Comparison of ENCODE assay signal across 8 cellular contexts in genomic region chr7:129665013-129665401, GRCh38. TPM values are rescaled to one million over a fixed set of nuclear protein-coding genes. Genes with fewer than 3 reads are reported as not detected.
A peak's percentile ranks its signal among the peaks of the same experiment; 100 is the strongest.
DNase-seq lines count a peak whose midpoint lies in the region; ATAC-seq, FAIRE-seq and TF ChIP-seq lines count a peak whose summit lies in the region.

No MANE protein-coding gene starts in this region.

- no peak overlapping the region for H3K4me3 ChIP-seq in AG09309 (ENCODE audit: control insufficient read depth, low read depth, low read length)
- no peak overlapping the region for H3K4me3 ChIP-seq in HUES64 (ENCODE audit: low read length)
- peak overlapping the region; percentile 8 for H3K4me3 ChIP-seq in astrocyte (ENCODE audit: insufficient read depth, low read depth, low read length)
- H3K4me3 ChIP-seq in keratinocyte (ENCODE audit: control insufficient read depth in 2 of 3, extremely low read depth in 1 of 3, insufficient read depth in 2 of 3, low read depth in 1 of 3, low read length in 3 of 3): peak overlapping the region in 1 of 3 experiments; percentile 19

- dilution Hi-C loops in keratinocyte (cut with MboI; ENCODE audit: extremely low pct_ligation_motif_present, low sequenced_read_pairs): no loop called here

- H4K20me1 ChIP-seq in astrocyte (ENCODE audit: insufficient read depth, low read length): peaks cover 9% of the 10 kb centered on the region
- H4K20me1 ChIP-seq in keratinocyte (ENCODE audit: control insufficient read depth, extremely low read depth, insufficient read depth, low read length): peaks cover 4% of the 10 kb centered on the region

- FAIRE-seq in astrocyte (lab: Jason Lieb, UNC): peak; percentile 98
- FAIRE-seq in keratinocyte (lab: Jason Lieb, UNC): peak; percentile 98

- peaks cover 25% of the 10 kb centered on the region for H3K36me3 Mint-ChIP-seq in astrocyte (ENCODE audit: low read depth, unreplicated experiment)
- H3K36me3 Mint-ChIP-seq in activated T-cell treated with anti-CD3 and anti-CD28 coated beads, Interleukin-2, amount 50 U/mL, for 24 hours (ENCODE audit: low read depth): peaks cover 54% of the 10 kb centered on the region

- H3K9me1 ChIP-seq in keratinocyte (ENCODE audit: control insufficient read depth, extremely low read depth, insufficient read depth, low read length): no peaks in the 10 kb centered on the region

- 70% methylated on average over 3 of the region's 3 CpGs for WGBS in HUES64

- H3K4me3 Mint-ChIP-seq in astrocyte (ENCODE audit: unreplicated experiment): peak overlapping the region; percentile 21
- H3K4me3 Mint-ChIP-seq in activated T-cell treated with anti-CD3 and anti-CD28 coated beads, Interleukin-2, amount 50 U/mL, for 24 hours: no peak overlapping the region

- H3K36me3 ChIP-seq in HUES64 (ENCODE audit: insufficient read depth, low read length): peaks cover 31% of the 10 kb centered on the region
- H3K36me3 ChIP-seq in astrocyte (ENCODE audit: insufficient read depth, low read length): peaks cover 3% of the 10 kb centered on the region
- peaks cover 0 to 2% of the 10 kb centered on the region in 2 experiments for H3K36me3 ChIP-seq in keratinocyte (ENCODE audit: control insufficient read depth in 2 of 2, extremely low read depth in 1 of 2, insufficient read depth in 2 of 2, low read length in 2 of 2)

- no peaks in the 10 kb centered on the region for H3K27me3 ChIP-seq in HUES64 (ENCODE audit: insufficient read depth, low read length)
- no peaks in the 10 kb centered on the region for H3K27me3 ChIP-seq in astrocyte (ENCODE audit: insufficient read depth, low read length)
- H3K27me3 ChIP-seq in keratinocyte (ENCODE audit: control insufficient read depth, extremely low read depth, insufficient read depth, low read length): no peaks in the 10 kb centered on the region

- ATAC-seq in HG03457 (IDR thresholded peaks at IDR 0.05; ENCODE audit: unreplicated experiment) (no peak), HG02623 (IDR thresholded peaks at IDR 0.05; ENCODE audit: unreplicated experiment) (no peak), GM21367 (IDR thresholded peaks at IDR 0.05; ENCODE audit: unreplicated experiment) (no peak)

- H3K9me3 Mint-ChIP-seq in astrocyte (ENCODE audit: unreplicated experiment): peaks cover 20% of the 10 kb centered on the region
- peaks cover 11% of the 10 kb centered on the region for H3K9me3 Mint-ChIP-seq in activated T-cell treated with anti-CD3 and anti-CD28 coated beads, Interleukin-2, amount 50 U/mL, for 24 hours

- H3K4me2 ChIP-seq in astrocyte (ENCODE audit: low read length) (peak overlapping the region; percentile 69), keratinocyte (ENCODE audit: control insufficient read depth, extremely low read depth, insufficient read depth, low read depth, low read length) (peak overlapping the region; percentile 61)

- H2AFZ ChIP-seq in astrocyte (ENCODE audit: low read depth, low read length) (no peak overlapping the region), keratinocyte (ENCODE audit: control insufficient read depth, low read length) (no peak overlapping the region)

- peak overlapping the region; percentile 77 for H3K27ac Mint-ChIP-seq in astrocyte (ENCODE audit: unreplicated experiment)
- H3K27ac Mint-ChIP-seq in activated T-cell treated with anti-CD3 and anti-CD28 coated beads, Interleukin-2, amount 50 U/mL, for 24 hours: no peak overlapping the region

- H3K4me1 ChIP-seq in HUES64 (ENCODE audit: insufficient read depth, low read length): peaks cover 11% of the 10 kb centered on the region
- peaks cover 13% of the 10 kb centered on the region for H3K4me1 ChIP-seq in astrocyte (ENCODE audit: insufficient read depth, low read length)
- peaks cover 14% of the 10 kb centered on the region for H3K4me1 ChIP-seq in keratinocyte (ENCODE audit: control insufficient read depth, extremely low read depth, insufficient read depth, low read length)

- DNase-seq in AG09309 (ENCODE audit: low read depth) (peak; percentile 83), astrocyte (ENCODE audit: low read depth) (peak; percentile 96), keratinocyte (ENCODE audit: low read depth, low spot score) (peak; percentile 92)
- no peak for DNase-seq in activated T-cell treated with anti-CD3 and anti-CD28 coated beads, Interleukin-2, amount 50 U/mL, for 24 hours

- H3K27ac ChIP-seq in HUES64 (ENCODE audit: low read depth, low read length) (peak overlapping the region; percentile 29; the same call in 1 of the 2 replicates), astrocyte (ENCODE audit: low read depth, low read length) (peak overlapping the region; percentile 72), keratinocyte (ENCODE audit: control insufficient read depth, insufficient read depth, low read length) (peak overlapping the region; percentile 57)

- H3K9ac ChIP-seq in HUES64 (ENCODE audit: low read depth, low read length) (no peak overlapping the region), astrocyte (ENCODE audit: low read length) (peak overlapping the region; percentile 33), keratinocyte (ENCODE audit: control insufficient read depth, extremely low read depth, insufficient read depth, low read length) (no peak overlapping the region)

- H3K9me3 ChIP-seq in HUES64 (ENCODE audit: insufficient read depth, low read depth, low read length) (peaks cover 23% of the 10 kb centered on the region), astrocyte (ENCODE audit: insufficient read depth, low read depth, low read length) (peaks cover 11% of the 10 kb centered on the region), keratinocyte (ENCODE audit: control insufficient read depth, low read depth, low read length) (no peaks in the 10 kb centered on the region)

- TF ChIP-seq CTCF in AG09309 (IDR thresholded peaks at IDR 0.05; ENCODE audit: control insufficient read depth, insufficient read depth, low read depth, low read length, missing control alignments): no peak
- no peak for TF ChIP-seq CTCF in astrocyte (IDR thresholded peaks at IDR 0.05; ENCODE audit: insufficient read depth, low read depth, low read length)
- TF ChIP-seq CTCF in keratinocyte (optimal IDR thresholded peaks at IDR 0.05 in 1 of 3, IDR thresholded peaks at IDR 0.05 in 1 of 3, conservative IDR thresholded peaks at IDR 0.05 in 1 of 3; ENCODE audit: extremely low read depth in 1 of 3, insufficient read depth in 2 of 3, low read length in 3 of 3): peak in 1 of 3 experiments; percentile 18

- H3K79me2 ChIP-seq in astrocyte (ENCODE audit: insufficient read depth, low read length) (no peaks in the 10 kb centered on the region), keratinocyte (ENCODE audit: control insufficient read depth, insufficient read depth, low read length) (no peaks in the 10 kb centered on the region)

- H3K4me1 Mint-ChIP-seq in astrocyte (ENCODE audit: low read depth, unreplicated experiment): peaks cover 15% of the 10 kb centered on the region
- H3K4me1 Mint-ChIP-seq in activated T-cell treated with anti-CD3 and anti-CD28 coated beads, Interleukin-2, amount 50 U/mL, for 24 hours (ENCODE audit: low read depth): peaks cover 21% of the 10 kb centered on the region

- H3K27me3 Mint-ChIP-seq in astrocyte (ENCODE audit: low read depth, unreplicated experiment): no peaks in the 10 kb centered on the region
- H3K27me3 Mint-ChIP-seq in activated T-cell treated with anti-CD3 and anti-CD28 coated beads, Interleukin-2, amount 50 U/mL, for 24 hours: no peaks in the 10 kb centered on the region

RNA-seq across cellular contexts. Expression of gene NRF1, which starts 53.5 kb away (rescaled TPM):
- polyA plus RNA-seq in HUES64 (2013, experiment 1 of 2): 13.2 TPM
- 15.0 TPM for polyA plus RNA-seq in HUES64 (2013, experiment 2 of 2)
- total RNA-seq in astrocyte: 11.7 and 12.7 TPM in 2 replicates
- polyA plus RNA-seq in keratinocyte: 9.2 to 12.6 TPM (median 10.4 TPM) in 3 replicates
- polyA plus RNA-seq in keratinocyte (2011; ENCODE audit: low read depth): 3.1 TPM
- polyA plus RNA-seq in keratinocyte (2011; cell fraction: cytosol; rRNA removed): 6.7 and 7.0 TPM in 2 replicates
- polyA plus RNA-seq in keratinocyte (2011; cell fraction: nucleus; rRNA removed): 20.3 and 25.7 TPM in 2 replicates
- 7.1 and 8.3 TPM in 2 replicates for polyA plus RNA-seq in keratinocyte (2012; ENCODE audit: low replicate concordance)
- polyA minus RNA-seq in keratinocyte: 17.2 to 28.9 TPM (median 22.8 TPM) in 3 replicates
- polyA minus RNA-seq in keratinocyte (2011; cell fraction: cytosol; rRNA and poly(A)+ RNA removed): 9.0 TPM
- 12.3 and 29.0 TPM in 2 replicates for polyA minus RNA-seq in keratinocyte (2011; cell fraction: nucleus; rRNA and poly(A)+ RNA removed)
